ENCODE assay signal across 15 cellular contexts in genomic region chr2:15890936-15891905, GRCh38. TPM values are rescaled to one million over a fixed set of nuclear protein-coding genes. Genes with fewer than 3 reads are reported as not detected.
DNase-seq lines count a peak whose midpoint lies in the region; ATAC-seq, FAIRE-seq and TF ChIP-seq lines count a peak whose summit lies in the region.
"Had no signal": no experiment of that assay in that cellular context is flagged by ENCODE, and none has a peak within 500 bp of the region (broad histone marks: within the 10 kb centered on the region; RNA-seq: fewer than 3 reads in every experiment).

No MANE protein-coding gene starts in this region.

- no peak overlapping the region for H2AFZ ChIP-seq in GM12878 (ENCODE audit: control insufficient read depth, low read depth, low read length)

- no peaks in the 10 kb centered on the region; the same call in 2 of the 3 replicates for H3K9me3 ChIP-seq in GM12878 (replicated peaks; ENCODE audit: control insufficient read depth, insufficient read depth, low read length)
- no peaks in the 10 kb centered on the region for H3K9me3 ChIP-seq in thymus (ENCODE audit: control insufficient read depth)
- H3K9me3 ChIP-seq: esophagus squamous epithelium, thoracic aorta had no signal

- ATAC-seq in Right ventricle myocardium inferior: peak; percentile 35
- ATAC-seq in GM12878: peak; percentile 52
- ATAC-seq in HG03159 (IDR thresholded peaks at IDR 0.05; ENCODE audit: unreplicated experiment): no peak
- no peak for ATAC-seq in GM21737 (IDR thresholded peaks at IDR 0.05; ENCODE audit: unreplicated experiment)

- CTCF ChIA-PET in GM12878 (lab: Yijun Ruan, JAX): interaction anchor here (0.6 to 1.1 kb wide), 2 partner anchors 20 to 30 kb away, joined by 3 to 4 read pairs; no protein-coding TSS in a partner anchor

- SMC1A ChIA-PET in GM12878 (lab: Charles Lee; ENCODE audit: uncharacterized antibody, unreplicated experiment): no interaction called here

- no peaks in the 10 kb centered on the region for H3K36me3 ChIP-seq in GM12878 (ENCODE audit: control insufficient read depth in 2 of 2, insufficient read depth in 2 of 2, low read length in 1 of 2)
- no peaks in the 10 kb centered on the region for H3K36me3 ChIP-seq in thymus (ENCODE audit: control insufficient read depth, insufficient read depth)
- H3K36me3 ChIP-seq: esophagus squamous epithelium, thoracic aorta had no signal

- H3K4me2 ChIP-seq in GM12878 (ENCODE audit: control insufficient read depth, insufficient read depth): no peak overlapping the region

- WGBS in GM12878 (ENCODE audit: insufficient coverage, insufficient replicate concordance, low lambda C conversion rate, missing lambda C conversion rate): 39% methylated on average over 15 of the region's 15 CpGs
- 87% methylated on average over 15 of the region's 15 CpGs for WGBS in thymus

- TF ChIP-seq POLR2A in GM12878 (IDR thresholded peaks at IDR 0.05; ENCODE audit: low read depth, low read length): no peak

- no peak overlapping the region for H3K4me3 ChIP-seq in GM12878
- H3K4me3 ChIP-seq in thymus (ENCODE audit: low read length): no peak overlapping the region
- H3K4me3 ChIP-seq: esophagus squamous epithelium, thoracic aorta had no signal

- no peaks in the 10 kb centered on the region; the same call in 1 of the 2 replicates for H3K4me1 ChIP-seq in GM12878 (ENCODE audit: control insufficient read depth, insufficient read depth, low read length)
- H3K4me1 ChIP-seq in thymus (ENCODE audit: control insufficient read depth, insufficient read depth, low read length): no peaks in the 10 kb centered on the region

- DNase-seq in Right ventricle myocardium inferior (ENCODE audit: missing footprints) (no peak), cardiac septum (ENCODE audit: low spot score) (no peak), GM12878 (ENCODE audit: low read depth, low spot score) (no peak), islet precursor cell (peak; percentile 92)
- no peak for DNase-seq in activated T-cell treated with anti-CD3 and anti-CD28 coated beads, Interleukin-2, amount 50 U/mL, for 1 hour
- DNase-seq: ACHN; activated naive CD4-positive, alpha-beta T cell treated with Interleukin-2 at 50 U/mL for 16 hours; esophagus squamous epithelium; naive thymus-derived CD4-positive, alpha-beta T cell; NCI-H510A had no signal

- H3K27me3 ChIP-seq in GM12878 (replicated peaks in 1 of 2; ENCODE audit: control insufficient read depth in 2 of 2, insufficient read depth in 2 of 2, low read length in 1 of 2): no peaks in the 10 kb centered on the region; a peak in 1 of 4 replicates
- H3K27me3 ChIP-seq in thymus (ENCODE audit: control insufficient read depth, insufficient read depth): no peaks in the 10 kb centered on the region
- H3K27me3 ChIP-seq: esophagus squamous epithelium had no signal

- intact Hi-C loops in Right ventricle myocardium inferior (cut with DNase I): no loop called here
- intact Hi-C loops in cardiac septum (cut with DNase I): no loop called here
- intact Hi-C loops in GM12878 (cut with micrococcal nuclease; ENCODE audit: unreplicated experiment): no loop called here

- no peak for FAIRE-seq in GM12878 (lab: Jason Lieb, UNC)
- FAIRE-seq: RCC 7860 had no signal

- in situ Hi-C loops in GM12878 (cut with MboI): no loop called here

- no peak for TF ChIP-seq RAD21 in GM12878 (IDR thresholded peaks at IDR 0.05; ENCODE audit: insufficient read depth, low read depth, low read length)

- no peaks in the 10 kb centered on the region for H4K20me1 ChIP-seq in GM12878 (ENCODE audit: control insufficient read depth, insufficient read depth)

- POLR2A ChIA-PET in GM12878 (lab: Charles Lee): no interaction called here

- no peak for TF ChIP-seq CTCF in GM12878 (IDR thresholded peaks at IDR 0.05 in 2 of 3, conservative IDR thresholded peaks at IDR 0.05 in 1 of 3; ENCODE audit: control insufficient read depth in 2 of 3, extremely low read depth in 1 of 3, insufficient read depth in 1 of 3, low read depth in 3 of 3, low read length in 3 of 3)

- H3K9ac ChIP-seq in GM12878 (ENCODE audit: control insufficient read depth, insufficient read depth, low read length): no peak overlapping the region

- no peak for TF ChIP-seq EP300 in GM12878 (IDR thresholded peaks at IDR 0.05; ENCODE audit: borderline replicate concordance in 1 of 2, control insufficient read depth in 1 of 2, low read depth in 2 of 2, low read length in 2 of 2)

- RAD21 ChIA-PET in GM12878 (lab: Charles Lee; ENCODE audit: unreplicated experiment): no interaction called here

- no TSS peak for BruUV-seq in GM12878 (replicated peaks; lab: Mats Ljungman, UMichigan)

- H3K27ac ChIP-seq in GM12878 (ENCODE audit: control insufficient read depth, insufficient read depth): no peak overlapping the region
- peak overlapping the region; percentile 15 for H3K27ac ChIP-seq in thymus (ENCODE audit: low read depth)
- H3K27ac ChIP-seq: esophagus squamous epithelium, thoracic aorta had no signal

- no peaks in the 10 kb centered on the region for H3K79me2 ChIP-seq in GM12878 (ENCODE audit: control insufficient read depth, insufficient read depth, low read length)

TF ChIP-seq in GM12878, 131 proteins besides CTCF, POLR2A, EP300 and RAD21:
- no peak for TF ChIP-seq RELB (IDR thresholded peaks at IDR 0.05; ENCODE audit: low read depth)
- TF ChIP-seq CEBPB (IDR thresholded peaks at IDR 0.05; ENCODE audit: borderline replicate concordance in 1 of 2, low read depth in 2 of 2, low read length in 2 of 2): peak in 1 of 2 experiments; percentile 42; a peak in 1 of 4 replicates
- TF ChIP-seq EED (IDR thresholded peaks at IDR 0.05; ENCODE audit: low read depth): peak; percentile 60
- peak; percentile 48; the same call in 1 of the 2 replicates for TF ChIP-seq ZNF217 (IDR thresholded peaks at IDR 0.05)
- TF ChIP-seq IKZF1 (conservative IDR thresholded peaks at IDR 0.05): peak; percentile 62; the same call in 1 of the 2 replicates
- TF ChIP-seq SMARCA5 (IDR thresholded peaks at IDR 0.05): 0 out of 2 replicates have a peak, but pooled peaks have one; percentile 20
- 0 out of 2 replicates have a peak, but pooled peaks have one; percentile 22 for TF ChIP-seq DPF2 (IDR thresholded peaks at IDR 0.05)
- TF ChIP-seq TCF3 (IDR thresholded peaks at IDR 0.05; ENCODE audit: borderline replicate concordance, insufficient read depth, low read depth, low read length): no peak

RNA-seq across cellular contexts. Expression of gene MYCN, which starts 49.1 kb away (rescaled TPM):
- total RNA-seq in Right ventricle myocardium inferior (0.54 TPM), cardiac septum (0.43 TPM), GM12878 (2014; rRNA removed) (not detected in 2 replicates), GM12878 (2014; rRNA removed; fragmentation: Illumina TruSeq; extraction: Trizol) (not detected in 2 replicates), GM12878 (2021) (not detected in 2 replicates)
- not detected in 2 replicates for total RNA-seq in GM12878 (2013; cell fraction: nucleolus; rRNA removed)
- not detected for polyA plus RNA-seq in GM12878 (2011; ENCODE audit: low read depth)
- polyA plus RNA-seq in GM12878 (2011; rRNA removed) (not detected in 2 replicates), GM12878 (2014; fragmentation: Illumina TruSeq; extraction: Trizol) (not detected in 2 replicates), GM12878 (2014; fragmentation: Nextera tagmentation; extraction: Ambion mirVana) (not detected), GM12878 (2014; rRNA removed) (not detected in 2 replicates), GM12878 (2016; fragmentation: Nextera tagmentation; extraction: Ambion mirVana) (not detected), thymus (1.8 TPM)
- not detected in 2 replicates for polyA plus RNA-seq in GM12878 (2011; cell fraction: cytosol; rRNA removed)
- polyA plus RNA-seq in GM12878 (2011; cell fraction: nucleus; rRNA removed): not detected in 2 replicates
- polyA plus RNA-seq in GM12878 (2012): not detected in 2 replicates
- polyA minus RNA-seq in GM12878 (2011; rRNA and poly(A)+ RNA removed): not detected in 2 replicates
- not detected in 2 replicates for polyA minus RNA-seq in GM12878 (2011; cell fraction: cytosol; rRNA and poly(A)+ RNA removed)
- not detected in 2 replicates for polyA minus RNA-seq in GM12878 (2011; cell fraction: nucleus; rRNA and poly(A)+ RNA removed)
- polyA plus RNA-seq: naive thymus-derived CD4-positive, alpha-beta T cell had no signal

Comparison
In these comparisons a context has a peak if more than half of its experiments do, and no peak if none do; other contexts are left out.
1. ATAC-seq: peak in Right ventricle myocardium inferior (single experiment) and GM12878 (single experiment); none in HG03159 (single experiment) and GM21737 (single experiment).